ENCODE assay signal across 35 cellular contexts in the genomic region with DNA sequence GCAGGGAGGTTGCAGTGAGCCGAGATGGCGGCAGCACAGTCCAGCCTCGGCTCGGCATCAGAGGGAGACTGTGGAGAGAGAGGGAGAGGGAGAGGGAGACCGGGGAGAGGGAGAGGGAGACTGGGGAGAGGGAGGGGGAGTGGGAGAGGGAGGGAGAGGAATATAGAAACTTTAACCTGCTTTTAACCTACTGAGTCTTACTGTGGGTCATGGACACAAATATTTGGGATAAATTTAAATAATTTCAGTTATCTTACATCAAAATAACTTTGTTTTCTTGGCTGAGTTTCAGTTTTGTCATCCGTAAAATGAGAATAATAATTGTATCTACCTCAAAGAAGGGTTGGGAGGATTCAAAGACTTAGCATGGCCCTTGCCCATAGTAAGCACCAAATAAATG.
DNase-seq lines count a peak whose midpoint lies in the region; ATAC-seq, FAIRE-seq and TF ChIP-seq lines count a peak whose summit lies in the region.
"Had no signal": no experiment of that assay in that cellular context is flagged by ENCODE, and none has a peak within 500 bp of the region (broad histone marks: within the 10 kb centered on the region; RNA-seq: fewer than 3 reads in every experiment).

No MANE protein-coding gene starts in this region.

- no peak for DNase-seq in HepG2 (ENCODE audit: low spot score)
- DNase-seq in right lobe of liver, result no peak
- DNase-seq in K562 (ENCODE audit: extremely low read depth in 1 of 4, low spot score in 3 of 4), result no peak
- DNase-seq in thyroid gland, result no peak
- no peak for DNase-seq in osteocyte (ENCODE audit: extremely low spot score, unreplicated experiment)
- DNase-seq: 8988T; ACHN; AML-193; BE2C; C1 segment of cervical spinal cord; Caco-2; Calu3; CD4-positive, alpha-beta memory T cell; CD4-positive, alpha-beta T cell; CD4-positive, CD25-positive, alpha-beta regulatory T cell; CD8-positive, alpha-beta memory T cell; CD8-positive, alpha-beta T cell; COR-L47; DMS 273 treated with DMSO at 0.1 percent for 48 hours; DMS153; DMS53; DMS79; DMS79 treated with DMSO at 0.1 percent for 48 hours; DND-41; EL had no signal

- BruUV-seq in HepG2 (replicated peaks; lab: Mats Ljungman, UMichigan) (no TSS peak), K562 (replicated peaks; lab: Mats Ljungman, UMichigan) (no TSS peak)

- no peaks in the 10 kb centered on the region for H3K9me3 Mint-ChIP-seq in osteocyte (ENCODE audit: unreplicated experiment)
- H3K9me3 Mint-ChIP-seq: CD4-positive, alpha-beta T cell; CD8-positive, alpha-beta T cell had no signal

- no peak overlapping the region for H3K27ac ChIP-seq in HepG2 (ENCODE audit: extremely low read length, insufficient read depth, low read length)
- no peak overlapping the region for H3K27ac ChIP-seq in right lobe of liver
- no peak overlapping the region for H3K27ac ChIP-seq in K562 (ENCODE audit: extremely low read depth, low read depth, low read length)
- H3K27ac ChIP-seq in thyroid gland, result peak overlapping the region in 2 of 3 donors; percentile 21 to 39
- H3K27ac ChIP-seq: 22Rv1; A549; BLaER1; BLaER1 treated with 17β-estradiol and CSF1 and Interleukin-3, amounts not matched to agents 10 nM and 100 nM; C4-2B had no signal

- WGBS in HepG2 (ENCODE audit: low lambda C conversion rate), result 98% methylated on average over 6 of the region's 6 CpGs
- 96% methylated on average over 6 of the region's 6 CpGs for WGBS in right lobe of liver (ENCODE audit: insufficient coverage, low coverage, low lambda C conversion rate, missing lambda C conversion rate)
- 10% methylated on average over 2 of the region's 6 CpGs for WGBS in K562 (ENCODE audit: insufficient coverage, low coverage, missing lambda C conversion rate)
- 68 to 82% methylated on average over 6 of the region's 6 CpGs for WGBS in thyroid gland, 2 donors

- CTCF ChIA-PET in HepG2 (lab: Yijun Ruan, JAX; ENCODE audit: low intra/inter-chr PET ratio, low total read pairs) (no interaction called here), K562 (lab: Yijun Ruan, JAX; ENCODE audit: low intra/inter-chr PET ratio) (no interaction called here)

- H4K20me1 ChIP-seq in HepG2 (ENCODE audit: insufficient read depth, low read length) (no peaks in the 10 kb centered on the region), K562 (replicated peaks; ENCODE audit: control insufficient read depth, insufficient read depth, low read length) (no peaks in the 10 kb centered on the region)
- H4K20me1 ChIP-seq: BLaER1; BLaER1 treated with 17β-estradiol and CSF1 and Interleukin-3, amounts not matched to agents 10 nM and 100 nM had no signal

- no peak overlapping the region for H3K9ac ChIP-seq in HepG2 (ENCODE audit: insufficient read depth, low read depth, low read length)
- H3K9ac ChIP-seq in K562 (ENCODE audit: insufficient read depth in 1 of 2, low read depth in 2 of 2, low read length in 2 of 2), result no peak overlapping the region
- H3K9ac ChIP-seq: BLaER1; BLaER1 treated with 17β-estradiol and CSF1 and Interleukin-3, amounts not matched to agents 10 nM and 100 nM had no signal

- ATAC-seq in HepG2 (no peak), right lobe of liver (no peak), K562 (no peak), GM21528 (IDR thresholded peaks at IDR 0.05; ENCODE audit: low FRiP score, unreplicated experiment) (no peak)
- ATAC-seq: A549; CD8-positive, alpha-beta T cell had no signal

- peaks cover 35% of the 10 kb centered on the region for H3K27me3 Mint-ChIP-seq in osteocyte (ENCODE audit: unreplicated experiment)
- H3K27me3 Mint-ChIP-seq: CD8-positive, alpha-beta memory T cell had no signal

- intact Hi-C loops in HepG2 (cut with micrococcal nuclease; ENCODE audit: unreplicated experiment), result no loop called here
- intact Hi-C loops in right lobe of liver (cut with DNase I), result no loop called here
- intact Hi-C loops in K562 (cut with micrococcal nuclease), result no loop called here
- intact Hi-C loops in thyroid gland (cut with DNase I), result no loop called here

- no peak overlapping the region for H3K4me3 Mint-ChIP-seq in osteocyte (ENCODE audit: unreplicated experiment)
- H3K4me3 Mint-ChIP-seq: B cell; CD14-positive monocyte; CD4-positive, alpha-beta memory T cell; CD4-positive, alpha-beta T cell; CD4-positive, CD25-positive, alpha-beta regulatory T cell; CD8-positive, alpha-beta memory T cell; CD8-positive, alpha-beta T cell had no signal

- H3K79me2 ChIP-seq in HepG2 (ENCODE audit: insufficient read depth, low read length) (peaks cover 2% of the 10 kb centered on the region), K562 (ENCODE audit: control insufficient read depth, insufficient read depth, low read length) (no peaks in the 10 kb centered on the region)

- peaks cover 41% of the 10 kb centered on the region for H3K4me1 ChIP-seq in HepG2 (ENCODE audit: insufficient read depth, low read length)
- peaks cover 0 to 25% (median 3%) of the 10 kb centered on the region in 4 donors for H3K4me1 ChIP-seq in right lobe of liver
- no peaks in the 10 kb centered on the region for H3K4me1 ChIP-seq in K562 (replicated peaks in 1 of 2; ENCODE audit: control insufficient read depth in 2 of 2, insufficient read depth in 2 of 2, low read length in 2 of 2)
- peaks cover 32 to 41% of the 10 kb centered on the region in 2 donors for H3K4me1 ChIP-seq in thyroid gland
- H3K4me1 ChIP-seq: BE2C; BLaER1; BLaER1 treated with 17β-estradiol and CSF1 and Interleukin-3, amounts not matched to agents 10 nM and 100 nM had no signal

- TF ChIP-seq EP300 in HepG2 (IDR thresholded peaks at IDR 0.05; ENCODE audit: low read depth in 2 of 2, low read length in 2 of 2), result no peak
- no peak for TF ChIP-seq EP300 in HepG2 (CRISPR knock-in tag; IDR thresholded peaks at IDR 0.05; ENCODE audit: borderline replicate concordance)
- no peak for TF ChIP-seq EP300 in K562 (IDR thresholded peaks at IDR 0.05; ENCODE audit: low read length)

- no peaks in the 10 kb centered on the region for H3K27me3 ChIP-seq in HepG2 (ENCODE audit: control insufficient read depth in 1 of 2, insufficient read depth in 2 of 2, low read length in 2 of 2)
- no peaks in the 10 kb centered on the region for H3K27me3 ChIP-seq in right lobe of liver
- H3K27me3 ChIP-seq in K562 (ENCODE audit: control insufficient read depth in 2 of 2, insufficient read depth in 2 of 2, low read length in 2 of 2), result peaks cover 4% of the 10 kb centered on the region in 2 experiments; a peak in 1 of 5 replicates
- no peaks in the 10 kb centered on the region for H3K27me3 ChIP-seq in thyroid gland
- H3K27me3 ChIP-seq: BLaER1; BLaER1 treated with 17β-estradiol and CSF1 and Interleukin-3, amounts not matched to agents 10 nM and 100 nM had no signal

- TF ChIP-seq RAD21 in HepG2 (CRISPR knock-in tag; IDR thresholded peaks at IDR 0.05) (no peak), K562 (CRISPR knock-in tag; conservative IDR thresholded peaks at IDR 0.05 in 1 of 2, IDR thresholded peaks at IDR 0.05 in 1 of 2) (no peak)

- POLR2A ChIA-PET in HepG2 (lab: Yijun Ruan, JAX), result no interaction called here
- POLR2A ChIA-PET in K562 (lab: Yijun Ruan, JAX), result no interaction called here

- H3K4me2 ChIP-seq in HepG2 (ENCODE audit: low read depth, low read length) (no peak overlapping the region), K562 (ENCODE audit: insufficient read depth, low read length) (no peak overlapping the region)
- H3K4me2 ChIP-seq: A549; BLaER1; BLaER1 treated with 17β-estradiol and CSF1 and Interleukin-3, amounts not matched to agents 10 nM and 100 nM had no signal

- no peaks in the 10 kb centered on the region for H3K4me1 Mint-ChIP-seq in osteocyte (ENCODE audit: unreplicated experiment)
- H3K4me1 Mint-ChIP-seq: B cell; CD14-positive monocyte; CD4-positive, alpha-beta memory T cell; CD4-positive, CD25-positive, alpha-beta regulatory T cell; CD8-positive, alpha-beta memory T cell had no signal

- H3K9me3 ChIP-seq in HepG2 (ENCODE audit: low read length) (no peaks in the 10 kb centered on the region), right lobe of liver (no peaks in the 10 kb centered on the region), K562 (replicated peaks; ENCODE audit: control insufficient read depth, insufficient read depth, low read depth, low read length) (no peaks in the 10 kb centered on the region), thyroid gland (no peaks in the 10 kb centered on the region)
- H3K9me3 ChIP-seq: A549, BE2C, BLaER1, Caco-2 had no signal

- H2AFZ ChIP-seq in HepG2 (ENCODE audit: low read length) (no peak overlapping the region), K562 (ENCODE audit: low read depth, low read length) (no peak overlapping the region)

- FAIRE-seq in HepG2 (lab: Jason Lieb, UNC) (no peak), K562 (lab: Jason Lieb, UNC) (no peak)
- FAIRE-seq: A204.1, A549, D721Med had no signal

- no peak overlapping the region for H3K27ac Mint-ChIP-seq in osteocyte (ENCODE audit: unreplicated experiment)
- H3K27ac Mint-ChIP-seq: B cell; CD4-positive, alpha-beta memory T cell; CD4-positive, alpha-beta T cell; CD4-positive, CD25-positive, alpha-beta regulatory T cell; CD8-positive, alpha-beta memory T cell; CD8-positive, alpha-beta T cell had no signal

- TF ChIP-seq POLR2A in HepG2 (IDR thresholded peaks at IDR 0.05; ENCODE audit: insufficient read depth in 1 of 2, low read depth in 2 of 2, low read length in 2 of 2) (no peak), right lobe of liver (IDR thresholded peaks at IDR 0.05) (no peak), K562 (conservative IDR thresholded peaks at IDR 0.05) (no peak), thyroid gland (IDR thresholded peaks at IDR 0.05) (no peak)

- no peaks in the 10 kb centered on the region for H3K9me1 ChIP-seq in K562 (ENCODE audit: control insufficient read depth, insufficient read depth, low read length)

- no peak overlapping the region for H3K4me3 ChIP-seq in HepG2 (replicated peaks in 1 of 3; ENCODE audit: insufficient read depth in 1 of 3, low read depth in 2 of 3, low read length in 3 of 3)
- no peak overlapping the region for H3K4me3 ChIP-seq in right lobe of liver
- H3K4me3 ChIP-seq in K562, result no peak overlapping the region
- no peak overlapping the region for H3K4me3 ChIP-seq in thyroid gland (replicated peaks in 1 of 3)
- H3K4me3 ChIP-seq: A549; BLaER1; BLaER1 treated with 17β-estradiol and CSF1 and Interleukin-3, amounts not matched to agents 10 nM and 100 nM had no signal

- H3K36me3 ChIP-seq in HepG2 (replicated peaks in 1 of 2; ENCODE audit: control insufficient read depth in 1 of 2, insufficient read depth in 2 of 2, low read length in 2 of 2) (no peaks in the 10 kb centered on the region), right lobe of liver (no peaks in the 10 kb centered on the region), K562 (ENCODE audit: control insufficient read depth, insufficient read depth, low read length) (no peaks in the 10 kb centered on the region), thyroid gland (no peaks in the 10 kb centered on the region)
- H3K36me3 ChIP-seq: BE2C; BLaER1; BLaER1 treated with 17β-estradiol and CSF1 and Interleukin-3, amounts not matched to agents 10 nM and 100 nM had no signal

- in situ Hi-C loops in HepG2 (cut with HindIII; ENCODE audit: extremely low pct_ligation_motif_present, low pct_unique_long_range_greater_than_20kb) (no loop called here), K562 (cut with MboI) (no loop called here)

- no peaks in the 10 kb centered on the region for H3K36me3 Mint-ChIP-seq in osteocyte (ENCODE audit: unreplicated experiment)
- H3K36me3 Mint-ChIP-seq: CD4-positive, alpha-beta memory T cell; CD4-positive, CD25-positive, alpha-beta regulatory T cell; CD8-positive, alpha-beta memory T cell; CD8-positive, alpha-beta T cell had no signal

- TF ChIP-seq CTCF in HepG2 (CRISPR knock-in tag; IDR thresholded peaks at IDR 0.05), result no peak
- no peak for TF ChIP-seq CTCF in right lobe of liver (IDR thresholded peaks at IDR 0.05)
- no peak for TF ChIP-seq CTCF in K562 (IDR thresholded peaks at IDR 0.05 in 2 of 3, conservative IDR thresholded peaks at IDR 0.05 in 1 of 3; ENCODE audit: insufficient read depth in 2 of 3, low read depth in 1 of 3, low read length in 3 of 3)
- TF ChIP-seq CTCF in thyroid gland (IDR thresholded peaks at IDR 0.05), result no peak
- TF ChIP-seq CTCF in osteocyte (IDR thresholded peaks at IDR 0.05), result no peak

Comparison
In these comparisons a context has a peak if more than half of its experiments do, and no peak if none do; other contexts are left out.
1. H3K27ac ChIP-seq: peak in thyroid gland (2 of 3); none in HepG2 (single experiment), right lobe of liver (0 of 3) and K562 (single experiment).